Comparison of ENCODE assay signal across 21 cellular contexts in the genomic region with DNA sequence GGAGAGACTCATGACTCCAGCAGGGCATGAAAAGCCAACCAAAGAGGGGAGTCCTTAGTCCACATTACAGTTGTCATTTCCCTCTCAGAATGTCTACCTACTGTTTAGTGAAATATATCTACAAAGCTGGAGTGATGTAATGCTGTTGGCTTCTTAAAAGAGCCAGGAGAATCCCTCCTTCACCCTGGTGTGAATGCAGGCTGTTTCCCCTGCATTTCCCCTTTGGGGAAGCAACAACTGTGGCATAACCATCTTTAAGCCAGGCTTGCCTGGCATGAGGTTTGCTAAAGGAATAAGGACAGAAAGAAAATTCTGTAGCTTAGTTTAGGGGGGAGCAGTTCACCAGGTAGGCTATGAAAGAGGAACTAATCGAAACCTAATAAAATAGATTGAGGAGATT.
A peak's percentile ranks its signal among the peaks of the same experiment; 100 is the strongest.
DNase-seq lines count a peak whose midpoint lies in the region; ATAC-seq, FAIRE-seq and TF ChIP-seq lines count a peak whose summit lies in the region.
"Had no signal": no experiment of that assay in that cellular context is flagged by ENCODE, and none has a peak within 500 bp of the region (broad histone marks: within the 10 kb centered on the region; RNA-seq: fewer than 3 reads in every experiment).

No MANE protein-coding gene starts in this region.

- H2AFZ ChIP-seq in HCT116 (ENCODE audit: low read depth, low read length, poor library complexity, severe bottlenecking) (no peak overlapping the region), PC-3 (ENCODE audit: low read length) (no peak overlapping the region)
- H2AFZ ChIP-seq: GM23338 had no signal

- no peak overlapping the region for H3K27ac ChIP-seq in HCT116 (ENCODE audit: low read depth, low read length)
- no peak overlapping the region; the same call in 1 of the 2 replicates for H3K27ac ChIP-seq in PC-3 (ENCODE audit: low read length)
- H3K27ac ChIP-seq: SJSA1 had no signal

- H3K9ac ChIP-seq in HCT116 (ENCODE audit: low read length), result no peak overlapping the region
- H3K9ac ChIP-seq in PC-3 (ENCODE audit: low read length), result no peak overlapping the region

- ATAC-seq in HCT116 (no peak), PC-3 (peak; percentile 27), HG03196 (IDR thresholded peaks at IDR 0.05; ENCODE audit: unreplicated experiment) (no peak)
- ATAC-seq: GM12878, GM23338, Panc1 had no signal

- DNase-seq in HCT116 (ENCODE audit: low read depth, low spot score) (no peak), Kasumi-1 (lab: John Stamatoyannopoulos, UW) (peak; percentile 41 to 43), PC-3 (no peak), epithelial cell of esophagus (ENCODE audit: low read depth) (peak; percentile 28), NOMO-1 treated with DMSO at 0.1 percent for 48 hours (lab: John Stamatoyannopoulos, UW; ENCODE audit: unreplicated experiment) (no peak), HTR-8/SVneo (ENCODE audit: insufficient read length, low spot score) (no peak)
- DNase-seq: Caco-2; CD4-positive, CD25-positive, alpha-beta regulatory T cell; DMS 273 treated with DMSO at 0.1 percent for 48 hours; DND-41; MG63; NCI-H1105 treated with DMSO at 0.1 percent for 48 hours; NCI-H2029 treated with DMSO at 0.1 percent for 48 hours; NCI-H2171; NCI-H524 treated with DMSO at 0.1 percent for 48 hours had no signal

- no peaks in the 10 kb centered on the region for H3K79me2 ChIP-seq in HCT116 (ENCODE audit: insufficient read depth, low read length)
- H3K79me2 ChIP-seq in PC-3 (ENCODE audit: low read length), result no peaks in the 10 kb centered on the region

- H3K4me3 ChIP-seq in HCT116 (replicated peaks in 1 of 2; ENCODE audit: low read depth in 1 of 2, low read length in 2 of 2) (no peak overlapping the region), PC-3 (ENCODE audit: low read length) (no peak overlapping the region), epithelial cell of esophagus (ENCODE audit: low read length) (no peak overlapping the region)
- H3K4me3 ChIP-seq: GM12878, GM23338, HAP-1, MG63, SJSA1 had no signal

- POLR2A ChIA-PET in HCT116 (lab: Charles Lee) (no interaction called here), PC-3 (lab: Charles Lee; ENCODE audit: unreplicated experiment) (interaction anchor here (0.7 kb wide), 1 partner anchor 78 kb away, joined by 3 read pairs; no protein-coding TSS in a partner anchor)

- H4K20me1 ChIP-seq in HCT116 (ENCODE audit: insufficient read depth) (no peaks in the 10 kb centered on the region), PC-3 (ENCODE audit: low read length) (no peaks in the 10 kb centered on the region)

- no peaks in the 10 kb centered on the region for H3K27me3 ChIP-seq in HCT116 (ENCODE audit: insufficient read depth, low read length)
- H3K27me3 ChIP-seq in PC-3 (ENCODE audit: low read length), result no peaks in the 10 kb centered on the region
- H3K27me3 ChIP-seq: MG63 had no signal

- H3K9me2 ChIP-seq in HCT116 (ENCODE audit: insufficient read depth), result peaks cover 6% of the 10 kb centered on the region; the same call in 1 of the 2 replicates
- no peaks in the 10 kb centered on the region for H3K9me2 ChIP-seq in PC-3 (replicated peaks; ENCODE audit: low read length)

- no peak for TF ChIP-seq POLR2A in HCT116 (IDR thresholded peaks at IDR 0.05; ENCODE audit: borderline replicate concordance, extremely low read depth, insufficient read depth, insufficient read length)

- H3K9me3 ChIP-seq in HCT116 (ENCODE audit: control insufficient read depth in 1 of 2, insufficient read depth in 1 of 2, low read depth in 1 of 2, low read length in 2 of 2), result no peaks in the 10 kb centered on the region
- H3K9me3 ChIP-seq in PC-3 (ENCODE audit: low read length), result no peaks in the 10 kb centered on the region
- H3K9me3 ChIP-seq: Caco-2, HAP-1, MG63, SJSA1 had no signal

- no peak for TF ChIP-seq RAD21 in HCT116 (IDR thresholded peaks at IDR 0.05; ENCODE audit: low read depth)

- H3K4me1 ChIP-seq in HCT116 (ENCODE audit: control insufficient read depth in 1 of 2, insufficient read depth in 2 of 2, low read length in 2 of 2) (peaks cover 0 to 13% of the 10 kb centered on the region in 2 experiments; a peak in 2 of 4 replicates), PC-3 (ENCODE audit: insufficient read depth, low read length) (peaks cover 13% of the 10 kb centered on the region)
- H3K4me1 ChIP-seq: Caco-2, HAP-1, SJSA1 had no signal

- no TSS peak for BruUV-seq in HCT116 (replicated peaks; lab: Mats Ljungman, UMichigan)
- no TSS peak for BruUV-seq in PC-3 (replicated peaks; lab: Mats Ljungman, UMichigan)

- no peaks in the 10 kb centered on the region for H3K36me3 ChIP-seq in HCT116 (ENCODE audit: control insufficient read depth in 1 of 2, insufficient read depth in 2 of 2, low read length in 2 of 2)
- H3K36me3 ChIP-seq in PC-3 (ENCODE audit: low read depth, low read length), result no peaks in the 10 kb centered on the region
- H3K36me3 ChIP-seq: HAP-1, MG63, SJSA1 had no signal

- CTCF ChIA-PET in HCT116 (lab: Charles Lee), result no interaction called here
- CTCF ChIA-PET in PC-3 (lab: Charles Lee), result interaction anchor here (0.6 kb wide), 1 partner anchor 73 kb away, joined by 5 read pairs; no protein-coding TSS in a partner anchor

- RAD21 ChIA-PET in HCT116 (lab: Charles Lee; ENCODE audit: low non-redundant PET in 1 of 2, low total read pairs in 2 of 2, uncharacterized antibody in 2 of 2, unreplicated experiment in 2 of 2), result no interaction called here

- H3K4me2 ChIP-seq in HCT116 (ENCODE audit: low read length) (peak overlapping the region; percentile 10; the same call in 1 of the 2 replicates), PC-3 (ENCODE audit: low read length) (peak overlapping the region; percentile 53)
- H3K4me2 ChIP-seq: GM23338 had no signal

- H3F3A ChIP-seq in PC-3 (ENCODE audit: low read length, unreplicated experiment), result no peaks in the 10 kb centered on the region

- TF ChIP-seq CTCF in HCT116 (IDR thresholded peaks at IDR 0.05 in 2 of 3, conservative IDR thresholded peaks at IDR 0.05 in 1 of 3; ENCODE audit: borderline replicate concordance in 1 of 3, insufficient read depth in 1 of 3, low read depth in 2 of 3, low read length in 2 of 3) (no peak), PC-3 (conservative IDR thresholded peaks at IDR 0.05; ENCODE audit: low read depth, low read length) (no peak), epithelial cell of esophagus (IDR thresholded peaks at IDR 0.05; ENCODE audit: insufficient read depth, low read depth, low read length, missing control alignments) (no peak)

- intact Hi-C loops in HCT116 (cut with micrococcal nuclease) (no loop called here), PC-3 (cut with micrococcal nuclease) (no loop called here)

- FAIRE-seq in HTR-8/SVneo (lab: Jason Lieb, UNC), result no peak
- FAIRE-seq: GM12878 had no signal

TF ChIP-seq in HCT116, 20 proteins besides CTCF, POLR2A, EP300 and RAD21 (continues in another document):
- TF ChIP-seq ZFX (IDR thresholded peaks at IDR 0.05) (no peak), ZNF274 (IDR thresholded peaks at IDR 0.05; ENCODE audit: low read depth, low read length) (no peak), POLR2AphosphoS5 (IDR thresholded peaks at IDR 0.05; ENCODE audit: low read depth, low read length) (no peak), SIN3A (IDR thresholded peaks at IDR 0.05; ENCODE audit: low read depth) (no peak), SRF (IDR thresholded peaks at IDR 0.05; ENCODE audit: low read depth) (no peak), ELF1 (IDR thresholded peaks at IDR 0.05; ENCODE audit: borderline replicate concordance, low read depth) (no peak), CEBPB (IDR thresholded peaks at IDR 0.05; ENCODE audit: low read depth) (no peak), EZH2 (IDR thresholded peaks at IDR 0.05) (no peak), EGR1 (IDR thresholded peaks at IDR 0.05; ENCODE audit: low read depth) (no peak), CBX3 (IDR thresholded peaks at IDR 0.05; ENCODE audit: low read depth) (no peak)
- TF ChIP-seq, protein P1, sequence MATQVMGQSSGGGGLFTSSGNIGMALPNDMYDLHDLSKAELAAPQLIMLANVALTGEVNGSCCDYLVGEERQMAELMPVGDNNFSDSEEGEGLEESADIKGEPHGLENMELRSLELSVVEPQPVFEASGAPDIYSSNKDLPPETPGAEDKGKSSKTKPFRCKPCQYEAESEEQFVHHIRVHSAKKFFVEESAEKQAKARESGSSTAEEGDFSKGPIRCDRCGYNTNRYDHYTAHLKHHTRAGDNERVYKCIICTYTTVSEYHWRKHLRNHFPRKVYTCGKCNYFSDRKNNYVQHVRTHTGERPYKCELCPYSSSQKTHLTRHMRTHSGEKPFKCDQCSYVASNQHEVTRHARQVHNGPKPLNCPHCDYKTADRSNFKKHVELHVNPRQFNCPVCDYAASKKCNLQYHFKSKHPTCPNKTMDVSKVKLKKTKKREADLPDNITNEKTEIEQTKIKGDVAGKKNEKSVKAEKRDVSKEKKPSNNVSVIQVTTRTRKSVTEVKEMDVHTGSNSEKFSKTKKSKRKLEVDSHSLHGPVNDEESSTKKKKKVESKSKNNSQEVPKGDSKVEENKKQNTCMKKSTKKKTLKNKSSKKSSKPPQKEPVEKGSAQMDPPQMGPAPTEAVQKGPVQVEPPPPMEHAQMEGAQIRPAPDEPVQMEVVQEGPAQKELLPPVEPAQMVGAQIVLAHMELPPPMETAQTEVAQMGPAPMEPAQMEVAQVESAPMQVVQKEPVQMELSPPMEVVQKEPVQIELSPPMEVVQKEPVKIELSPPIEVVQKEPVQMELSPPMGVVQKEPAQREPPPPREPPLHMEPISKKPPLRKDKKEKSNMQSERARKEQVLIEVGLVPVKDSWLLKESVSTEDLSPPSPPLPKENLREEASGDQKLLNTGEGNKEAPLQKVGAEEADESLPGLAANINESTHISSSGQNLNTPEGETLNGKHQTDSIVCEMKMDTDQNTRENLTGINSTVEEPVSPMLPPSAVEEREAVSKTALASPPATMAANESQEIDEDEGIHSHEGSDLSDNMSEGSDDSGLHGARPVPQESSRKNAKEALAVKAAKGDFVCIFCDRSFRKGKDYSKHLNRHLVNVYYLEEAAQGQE (IDR thresholded peaks at IDR 0.05; ENCODE audit: low read depth), result no peak
- TF ChIP-seq, protein P2, sequence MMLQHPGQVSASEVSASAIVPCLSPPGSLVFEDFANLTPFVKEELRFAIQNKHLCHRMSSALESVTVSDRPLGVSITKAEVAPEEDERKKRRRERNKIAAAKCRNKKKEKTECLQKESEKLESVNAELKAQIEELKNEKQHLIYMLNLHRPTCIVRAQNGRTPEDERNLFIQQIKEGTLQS (IDR thresholded peaks at IDR 0.05), result no peak

Comparison
In these comparisons a context has a peak if more than half of its experiments do, and no peak if none do; other contexts are left out.
1. DNase-seq: peak in Kasumi-1 (2 of 2) and epithelial cell of esophagus (single experiment); none in HCT116 (single experiment), PC-3 (single experiment), NOMO-1 treated with DMSO at 0.1 percent for 48 hours (single experiment) and HTR-8/SVneo (single experiment).